In genomic region chr19:15448778-15449619, GRCh38 we compare ENCODE assay signal across 8 cellular contexts. TPM values are rescaled to one million over a fixed set of nuclear protein-coding genes. Genes with fewer than 3 reads are reported as not detected.
A peak's percentile ranks its signal among the peaks of the same experiment; 100 is the strongest.
DNase-seq lines count a peak whose midpoint lies in the region; ATAC-seq, FAIRE-seq and TF ChIP-seq lines count a peak whose summit lies in the region.

No MANE protein-coding gene starts in this region.

- peak overlapping the region; percentile 87 for H2AFZ ChIP-seq in OCI-LY3 (ENCODE audit: low read depth, low read length)

- FAIRE-seq in pancreas (lab: Jason Lieb, UNC), result no peak

- TF ChIP-seq CTCF in OCI-LY3 (IDR thresholded peaks at IDR 0.05; ENCODE audit: low read depth, low read length), result 0 out of 2 replicates have a peak, but pooled peaks have one; percentile 15
- peak; percentile 10 for TF ChIP-seq CTCF in endodermal cell (conservative IDR thresholded peaks at IDR 0.05)
- TF ChIP-seq CTCF in pancreas (IDR thresholded peaks at IDR 0.05), result no peak

- H3K27me3 Mint-ChIP-seq in endodermal cell (ENCODE audit: insufficient read depth), result peaks cover 36% of the 10 kb centered on the region

- H3K36me3 ChIP-seq in OCI-LY3 (replicated peaks; ENCODE audit: low read depth, low read length) (peaks cover 11% of the 10 kb centered on the region), endodermal cell (ENCODE audit: control insufficient read depth, insufficient read depth, low read length) (no peaks in the 10 kb centered on the region), pancreas (no peaks in the 10 kb centered on the region)

- DNase-seq in activated CD4-positive, alpha-beta T cell treated with anti-CD3 and anti-CD28 coated beads, Interleukin-2, amount 50 U/mL, for 1 hour, result peak; percentile 5
- no peak for DNase-seq in activated CD4-positive, alpha-beta T cell treated with anti-CD3 and anti-CD28 coated beads for 48 hours
- peak; percentile 65 for DNase-seq in endodermal cell
- DNase-seq in pancreas, result peak in 3 of 6 donors; percentile 42 to 80 (median 70)
- no peak for DNase-seq in activated CD4-positive, CD25-positive, alpha-beta regulatory T cell treated with anti-CD3 and anti-CD28 coated beads, Interleukin-2, amount 50 U/mL, for 72 hours

- H3K4me3 ChIP-seq in OCI-LY3 (ENCODE audit: low read length), result peak overlapping the region; percentile 82
- H3K4me3 ChIP-seq in endodermal cell (ENCODE audit: low read length), result peak overlapping the region; percentile 71
- peak overlapping the region; percentile 59 to 79 (median 74) for H3K4me3 ChIP-seq in pancreas

- H3K9ac ChIP-seq in OCI-LY3 (ENCODE audit: low read length), result peak overlapping the region; percentile 67
- H3K9ac ChIP-seq in endodermal cell (ENCODE audit: extremely low read depth, low read length, poor library complexity, severe bottlenecking), result no peak overlapping the region

- H3K9me3 ChIP-seq in OCI-LY3 (ENCODE audit: insufficient read depth, low read length) (no peaks in the 10 kb centered on the region), endodermal cell (ENCODE audit: control insufficient read depth, low read length) (no peaks in the 10 kb centered on the region), pancreas (no peaks in the 10 kb centered on the region)

- intact Hi-C loops in pancreas (cut with DNase I), result no loop called here

- H3K27me3 ChIP-seq in OCI-LY3 (ENCODE audit: low read depth, low read length), result no peaks in the 10 kb centered on the region
- peaks cover 29% of the 10 kb centered on the region for H3K27me3 ChIP-seq in endodermal cell (ENCODE audit: control insufficient read depth, insufficient read depth, low read length, poor library complexity, severe bottlenecking)
- no peaks in the 10 kb centered on the region for H3K27me3 ChIP-seq in pancreas

- H3K27ac Mint-ChIP-seq in endodermal cell, result peak overlapping the region; percentile 66

- H4K20me1 ChIP-seq in OCI-LY3 (ENCODE audit: insufficient read depth, low read length), result no peaks in the 10 kb centered on the region

- WGBS in endodermal cell (ENCODE audit: insufficient coverage in 1 of 2, insufficient read length in 1 of 2), 2 experiments, result 10% methylated on average over 38 of the region's 43 CpGs; no CpG with 5 or more reads in 1 of the 2 experiments
- WGBS in pancreas, 2 donors, result 4 to 7% methylated on average over 21 to 43 of the region's 43 CpGs

- ATAC-seq in pancreas (no peak), HG03469 (IDR thresholded peaks at IDR 0.05; ENCODE audit: unreplicated experiment) (no peak), GM19452 (IDR thresholded peaks at IDR 0.05; ENCODE audit: unreplicated experiment) (no peak)

- peak overlapping the region; percentile 60 for H3K4me3 Mint-ChIP-seq in endodermal cell

- H3K4me1 Mint-ChIP-seq in endodermal cell, result no peaks in the 10 kb centered on the region

- no peaks in the 10 kb centered on the region for H3K79me2 ChIP-seq in OCI-LY3 (ENCODE audit: low read length)

- H3K27ac ChIP-seq in OCI-LY3 (ENCODE audit: low read length) (no peak overlapping the region), endodermal cell (ENCODE audit: low read depth, low read length) (no peak overlapping the region), pancreas (peak overlapping the region in 2 of 4 donors; percentile 10 to 17)

- H3K4me1 ChIP-seq in OCI-LY3 (ENCODE audit: low read length) (peaks cover 16% of the 10 kb centered on the region), endodermal cell (ENCODE audit: control insufficient read depth, insufficient read depth, low read length) (no peaks in the 10 kb centered on the region), pancreas (peaks cover 0 to 11% (median 10%) of the 10 kb centered on the region in 3 donors)

- H3K9me3 Mint-ChIP-seq in endodermal cell, result no peaks in the 10 kb centered on the region

- H3K4me2 ChIP-seq in OCI-LY3 (ENCODE audit: low read length), result peak overlapping the region; percentile 73

- peaks cover 4% of the 10 kb centered on the region for H3K36me3 Mint-ChIP-seq in endodermal cell (ENCODE audit: low read depth)

RNA-seq across cellular contexts. Expression of gene WIZ, which starts 0.8 kb away (rescaled TPM):
- total RNA-seq in endodermal cell (10 to 100 TPM; 38.0 to 38.6 TPM), pancreas (10 to 100 TPM; 11.0 to 20.7 (median 15.7) TPM)
- polyA plus RNA-seq in endodermal cell (2013, experiment 1 of 2), result 51.9 TPM
- polyA plus RNA-seq in endodermal cell (2013, experiment 2 of 2), result 44.8 TPM
- polyA plus RNA-seq in pancreas, result 10 to 100 TPM; 15.5 to 23.2 TPM

RNA-seq across cellular contexts. Expression of gene RASAL3, which starts 15.3 kb away (rescaled TPM):
- total RNA-seq in endodermal cell (not detected), pancreas (1 to 10 TPM in 3 of 6 donors, under 1 TPM in 3; 0.83 to 4.1 (median 1.3) TPM)
- polyA plus RNA-seq in endodermal cell (2013, experiment 1 of 2), result not detected
- polyA plus RNA-seq in endodermal cell (2013, experiment 2 of 2), result not detected
- polyA plus RNA-seq in pancreas, result 1 to 10 TPM; 1.8 to 7.5 TPM

RNA-seq across cellular contexts. Expression of gene AKAP8L, which starts 30.2 kb away (rescaled TPM):
- 100 to 1,000 TPM; 190 to 237 TPM for total RNA-seq in endodermal cell
- 160 TPM for polyA plus RNA-seq in endodermal cell (2013, experiment 1 of 2)
- polyA plus RNA-seq in endodermal cell (2013, experiment 2 of 2), result 124 TPM
- 10 to 100 TPM; 32.7 to 74.8 (median 47.7) TPM for total RNA-seq in pancreas
- polyA plus RNA-seq in pancreas, result 100 to 1,000 TPM; 167 to 239 TPM

RNA-seq across cellular contexts. Expression of gene PGLYRP2, which starts 30.3 kb away (rescaled TPM):
- total RNA-seq in endodermal cell (not detected), pancreas (under 1 TPM in 1 of 6 donors, not detected in 5; 0.16 TPM)
- not detected for polyA plus RNA-seq in endodermal cell (2013, experiment 1 of 2)
- not detected for polyA plus RNA-seq in endodermal cell (2013, experiment 2 of 2)
- polyA plus RNA-seq in pancreas, result not detected

RNA-seq across cellular contexts. Expression of gene CYP4F22, which starts 59.3 kb away (rescaled TPM):
- total RNA-seq in endodermal cell (not detected), pancreas (under 1 TPM in 1 of 6 donors, not detected in 5; 0.06 TPM)
- polyA plus RNA-seq in endodermal cell (2013, experiment 1 of 2), result not detected
- polyA plus RNA-seq in endodermal cell (2013, experiment 2 of 2), result not detected
- polyA plus RNA-seq in pancreas, result not detected

Comparison
In these comparisons a context has a peak if more than half of its experiments do, and no peak if none do; other contexts are left out.
1. DNase-seq: peak in activated CD4-positive, alpha-beta T cell treated with anti-CD3 and anti-CD28 coated beads, Interleukin-2, amount 50 U/mL, for 1 hour (single experiment) and endodermal cell (single experiment); none in activated CD4-positive, alpha-beta T cell treated with anti-CD3 and anti-CD28 coated beads for 48 hours (single experiment) and activated CD4-positive, CD25-positive, alpha-beta regulatory T cell treated with anti-CD3 and anti-CD28 coated beads, Interleukin-2, amount 50 U/mL, for 72 hours (single experiment).
2. CTCF ChIP-seq: peak in OCI-LY3 (single experiment) and endodermal cell (single experiment); none in pancreas (0 of 4).
3. Peak in every context shown above with its lines, with median percentiles within 50 percentile points of each other: H3K4me3 ChIP-seq.